Comparison of ENCODE assay signal across 33 cellular contexts in the genomic region with DNA sequence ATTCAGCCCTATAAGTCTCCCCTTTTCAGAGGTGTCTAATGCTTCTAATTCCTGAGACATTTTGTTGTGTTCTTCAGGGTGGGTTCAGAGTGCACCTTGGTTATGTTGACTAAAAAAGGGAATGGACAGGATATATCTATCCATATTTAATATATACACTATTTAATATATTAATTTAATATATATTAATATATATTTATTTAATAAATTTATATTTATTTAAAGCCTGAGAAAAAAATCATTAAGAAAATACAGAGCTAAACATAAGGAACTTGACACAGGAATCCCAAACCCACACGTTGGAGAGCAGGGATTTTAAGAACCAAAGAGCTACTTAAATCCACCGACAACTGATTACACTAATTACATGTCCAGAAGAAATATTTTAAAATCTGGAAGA.
"Had no signal": no experiment of that assay in that cellular context is flagged by ENCODE, and none has a peak within 500 bp of the region (broad histone marks: within the 10 kb centered on the region; RNA-seq: fewer than 3 reads in every experiment).

No MANE protein-coding gene starts in this region.

- DNase-seq: Karpas-422, Kasumi-1, MG63, MM.1S, MV-4-11, NCI-H1048, NCI-H1092, NCI-H1092 treated with DMSO at 0.1 percent for 48 hours, NCI-H1105, NCI-H1105 treated with DMSO at 0.1 percent for 48 hours, NCI-H1417, NCI-H1417 treated with DMSO at 0.1 percent for 48 hours, NCI-H1436, NCI-H1436 treated with DMSO at 0.1 percent for 48 hours, NCI-H146, NCI-H1694, NCI-H1694 treated with DMSO at 0.1 percent for 48 hours, NCI-H187, NCI-H187 treated with DMSO at 0.1 percent for 48 hours, NCI-H1930, NCI-H2029, NCI-H2029 treated with DMSO at 0.1 percent for 48 hours, NCI-H2081, NCI-H2081 treated with DMSO at 0.1 percent for 48 hours, NCI-H2107, NCI-H2171, NCI-H2171 treated with DMSO at 0.1 percent for 48 hours, NCI-H2227 treated with DMSO at 0.1 percent for 48 hours, NCI-H226, NCI-H345, NCI-H446, NCI-H446 treated with DMSO at 0.1 percent for 48 hours, NCI-H510A had no signal
